In genomic region chr18:22813648-22814328, GRCh38 we compare ENCODE assay signal across 1 cellular context.
A peak's percentile ranks its signal among the peaks of the same experiment; 100 is the strongest.
TF ChIP-seq lines count a peak whose summit lies in the region.

No MANE protein-coding gene starts in this region.

TF ChIP-seq in K562, 482 proteins besides CTCF, POLR2A, EP300 and RAD21 (continued from another document):
- no peak for TF ChIP-seq GTF3C2 (IDR thresholded peaks at IDR 0.05; ENCODE audit: borderline replicate concordance, extremely low read depth, insufficient read length)
- no peak for TF ChIP-seq IFI16 (CRISPR knock-in tag; IDR thresholded peaks at IDR 0.05)
- TF ChIP-seq STAG1 (CRISPR knock-in tag; IDR thresholded peaks at IDR 0.05; ENCODE audit: borderline replicate concordance) = peak; percentile 26; the same call in 1 of the 2 replicates
- TF ChIP-seq CBFB (CRISPR knock-in tag; IDR thresholded peaks at IDR 0.05) = no peak
TF ChIP-seq in K562: peak in this region for 8.
